ENCODE assay signal across 10 cellular contexts in the genomic region with DNA sequence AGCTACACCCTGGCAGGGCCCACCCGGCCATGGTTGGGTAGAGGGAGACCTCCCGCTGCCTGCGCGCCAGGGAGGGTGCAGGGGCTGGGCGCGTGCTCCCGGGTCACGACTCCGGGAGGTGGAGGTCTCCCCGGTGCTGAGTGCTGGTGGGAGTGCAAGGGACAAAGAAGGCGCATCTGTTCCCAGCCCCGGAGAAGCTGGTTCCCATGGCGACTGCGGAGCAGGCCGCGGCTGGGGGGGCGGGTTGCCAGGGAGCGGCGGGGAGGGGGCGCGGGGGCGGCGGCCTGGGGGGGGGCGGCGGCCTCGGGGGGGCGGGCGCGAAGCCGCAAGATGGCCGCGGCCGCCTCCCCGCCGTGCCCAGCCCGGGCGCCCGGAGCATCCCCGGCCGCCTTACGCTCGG. TPM values are rescaled to one million over a fixed set of nuclear protein-coding genes. Genes with fewer than 3 reads are reported as not detected.
A peak's percentile ranks its signal among the peaks of the same experiment; 100 is the strongest.
DNase-seq lines count a peak whose midpoint lies in the region; ATAC-seq, FAIRE-seq and TF ChIP-seq lines count a peak whose summit lies in the region.
"Had no signal": no experiment of that assay in that cellular context is flagged by ENCODE, and none has a peak within 500 bp of the region (broad histone marks: within the 10 kb centered on the region; RNA-seq: fewer than 3 reads in every experiment).

No MANE protein-coding gene starts in this region.

- H4K5ac ChIP-seq in H1 (ENCODE audit: insufficient read length, low read depth, low read length): no peak overlapping the region

- no peak overlapping the region for H2AK5ac ChIP-seq in H1 (ENCODE audit: low read depth, low read length)

- DNase-seq in DND-41 (no peak), NCI-H2171 treated with DMSO at 0.1 percent for 48 hours (lab: John Stamatoyannopoulos, UW) (peak; percentile 36), H1 (ENCODE audit: low read depth in 1 of 2, low spot score in 2 of 2) (peak in 1 of 2 experiments; percentile 61), ACHN (no peak), SHP77 (lab: John Stamatoyannopoulos, UW) (no peak)
- DNase-seq in activated effector memory CD4-positive, alpha-beta T cell treated with Interleukin-2 at 50 U/mL for 16 hours: no peak
- no peak for DNase-seq in activated CD8-positive, alpha-beta memory T cell treated with anti-CD3 and anti-CD28 coated beads, Interleukin-2, amount 50 U/mL, for 4 hours
- DNase-seq: activated T-cell treated with anti-CD3 and anti-CD28 coated beads for 4 hours, NCI-H774 had no signal

- no peak overlapping the region for H3K4ac ChIP-seq in H1 (replicated peaks; ENCODE audit: insufficient read length, low read depth, low read length)

- no peak for TF ChIP-seq CTCF in DND-41 (IDR thresholded peaks at IDR 0.05; ENCODE audit: borderline replicate concordance, extremely low read depth, low read length, poor library complexity, severe bottlenecking)
- no peak for TF ChIP-seq CTCF in H1 (IDR thresholded peaks at IDR 0.05; ENCODE audit: control extremely low read depth in 1 of 3, insufficient read depth in 1 of 3, low read depth in 1 of 3, low read length in 3 of 3)
- no peak for TF ChIP-seq CTCF in parathyroid adenoma (IDR thresholded peaks at IDR 0.05)

- no peak overlapping the region; the same call in 1 of the 2 replicates for H3K18ac ChIP-seq in H1 (ENCODE audit: extremely low read depth, low read length)

- no peak for TF ChIP-seq POLR2A in H1 (IDR thresholded peaks at IDR 0.05; ENCODE audit: control extremely low read depth in 1 of 2, low read depth in 2 of 2, low read length in 2 of 2)

- no peaks in the 10 kb centered on the region for H3K9me3 ChIP-seq in DND-41 (ENCODE audit: insufficient read depth, low read length, severe bottlenecking)
- no peaks in the 10 kb centered on the region for H3K9me3 ChIP-seq in H1 (ENCODE audit: insufficient read depth in 2 of 2, low read depth in 1 of 2, low read length in 1 of 2)
- H3K9me3 ChIP-seq in parathyroid adenoma (ENCODE audit: control insufficient read depth, low read length): no peaks in the 10 kb centered on the region

- H3K79me1 ChIP-seq in H1 (ENCODE audit: low read depth, low read length): 0 out of 2 replicates have a peak, but pooled peaks cover 3% of the 10 kb centered on the region

- no peak for TF ChIP-seq EP300 in H1 (IDR thresholded peaks at IDR 0.05; ENCODE audit: borderline replicate concordance in 1 of 2, low read depth in 2 of 2, low read length in 2 of 2)

- peak overlapping the region; percentile 51 for H4K8ac ChIP-seq in H1 (ENCODE audit: extremely low read depth, insufficient read depth, low read length)

- no peak overlapping the region for H2BK15ac ChIP-seq in H1 (ENCODE audit: low read length)

- TF ChIP-seq RAD21 in H1 (IDR thresholded peaks at IDR 0.05 in 1 of 2, conservative IDR thresholded peaks at IDR 0.05 in 1 of 2; ENCODE audit: low read depth in 2 of 2, low read length in 2 of 2): no peak

- H2BK20ac ChIP-seq in H1 (ENCODE audit: low read length): no peak overlapping the region

- H3K56ac ChIP-seq in H1 (replicated peaks; ENCODE audit: insufficient read length, low read depth, low read length): no peak overlapping the region

- H3K4me1 ChIP-seq in DND-41 (ENCODE audit: insufficient read depth, low read length) (peaks cover 37% of the 10 kb centered on the region), H1 (replicated peaks in 1 of 4; ENCODE audit: control insufficient read depth in 3 of 4, insufficient read depth in 4 of 4, low read length in 3 of 4) (peaks cover 0 to 11% (median 8%) of the 10 kb centered on the region in 4 experiments; a peak in 5 of 7 replicates), parathyroid adenoma (peaks cover 22% of the 10 kb centered on the region)

- H3K27me3 ChIP-seq in DND-41 (ENCODE audit: insufficient read depth, low read length, poor library complexity) (peaks cover 6% of the 10 kb centered on the region), H1 (replicated peaks in 1 of 4; ENCODE audit: control insufficient read depth in 3 of 4, extremely low read depth in 1 of 4, insufficient read depth in 3 of 4, low read length in 3 of 4) (no peaks in the 10 kb centered on the region), parathyroid adenoma (ENCODE audit: control insufficient read depth, insufficient read depth, low read length) (no peaks in the 10 kb centered on the region)

- H3K4me3 ChIP-seq in DND-41 (ENCODE audit: low read depth in 1 of 2, low read length in 2 of 2) (no peak overlapping the region), H1 (ENCODE audit: extremely low read depth in 1 of 4, insufficient read depth in 2 of 4, low read depth in 3 of 4, low read length in 4 of 4) (peak overlapping the region; percentile 67 to 75 (median 70)), parathyroid adenoma (ENCODE audit: low read depth, low read length) (no peak overlapping the region)

- H3K14ac ChIP-seq in H1 (ENCODE audit: insufficient read length): no peak overlapping the region

- no peak overlapping the region for H3K27ac ChIP-seq in DND-41 (ENCODE audit: low read length)
- no peak overlapping the region for H3K27ac ChIP-seq in H1 (ENCODE audit: low read depth, low read length)
- H3K27ac ChIP-seq in parathyroid adenoma: no peak overlapping the region

- H3K23ac ChIP-seq in H1 (ENCODE audit: insufficient read length): no peak overlapping the region

- ATAC-seq in DND-41 (ENCODE audit: insufficient read depth, low read depth): no peak

- CTCF ChIA-PET in H1 (lab: Charles Lee; ENCODE audit: partially characterized antibody): interaction anchor here (0.7 to 2.3 kb wide), 6 partner anchors 8 to 124 kb away, joined by 3 to 10 read pairs (median 4); no protein-coding TSS in a partner anchor

- H4K20me1 ChIP-seq in DND-41 (ENCODE audit: insufficient read depth, low read length): no peaks in the 10 kb centered on the region
- peaks cover 2 to 20% of the 10 kb centered on the region in 2 experiments for H4K20me1 ChIP-seq in H1 (replicated peaks in 1 of 2; ENCODE audit: control insufficient read depth in 1 of 2, insufficient read depth in 2 of 2, low read length in 2 of 2)

- H2BK5ac ChIP-seq in H1 (ENCODE audit: low read depth, low read length): no peak overlapping the region

- peaks cover 10% of the 10 kb centered on the region; the same call in 1 of the 2 replicates for H3K23me2 ChIP-seq in H1 (ENCODE audit: low read depth, low read length)

- no peak overlapping the region for H3K9ac ChIP-seq in DND-41 (ENCODE audit: low read depth, low read length)
- H3K9ac ChIP-seq in H1 (replicated peaks in 1 of 4; ENCODE audit: extremely low read depth in 1 of 4, low read depth in 3 of 4, low read length in 3 of 4): peak overlapping the region in 1 of 4 experiments; percentile 63; a peak in 1 of 7 replicates
- H3K9ac ChIP-seq in parathyroid adenoma: no peak overlapping the region

- WGBS in H1 (ENCODE audit: extremely low coverage in 1 of 2, insufficient coverage in 1 of 2, insufficient read length in 1 of 2, insufficient replicate concordance in 2 of 2, low coverage in 1 of 2, low lambda C conversion rate in 2 of 2, missing lambda C conversion rate in 1 of 2), 2 experiments: 40% methylated on average over 16 of the region's 42 CpGs; no CpG with 5 or more reads in 1 of the 2 experiments

- no peak for FAIRE-seq in H1 (lab: Jason Lieb, UNC)

- H3K4me2 ChIP-seq in DND-41 (ENCODE audit: insufficient read depth, low read length) (peak overlapping the region; percentile 77), H1 (ENCODE audit: insufficient read depth in 1 of 2, low read depth in 2 of 2, low read length in 2 of 2) (peak overlapping the region; percentile 56 to 82), parathyroid adenoma (ENCODE audit: low read length) (peak overlapping the region; percentile 69)

- no peak overlapping the region for H2BK120ac ChIP-seq in H1 (replicated peaks; ENCODE audit: low read depth, low read length)

- no peak overlapping the region for H2AFZ ChIP-seq in DND-41 (ENCODE audit: low read depth, low read length)
- no peak overlapping the region for H2AFZ ChIP-seq in H1 (ENCODE audit: low read length)
- H2AFZ ChIP-seq in parathyroid adenoma: peak overlapping the region; percentile 71

- in situ Hi-C loops in ACHN (cut with HindIII; ENCODE audit: low pct_ligation_motif_present, low pct_unique_long_range_greater_than_20kb, low sequenced_read_pairs): no loop called here

- H3K79me2 ChIP-seq in DND-41 (ENCODE audit: insufficient read depth, low read length) (peaks cover 5% of the 10 kb centered on the region), H1 (ENCODE audit: control insufficient read depth in 1 of 2, insufficient read depth in 2 of 2, low read length in 2 of 2) (no peaks in the 10 kb centered on the region; a peak in 1 of 4 replicates), parathyroid adenoma (no peaks in the 10 kb centered on the region)

- POLR2A ChIA-PET in H1 (lab: Charles Lee; ENCODE audit: partially characterized antibody): interaction anchor here (0.8 to 1.8 kb wide), 8 partner anchors 13 to 151 kb away, joined by 3 to 8 read pairs (median 4); no protein-coding TSS in a partner anchor

- no peak overlapping the region for H4K91ac ChIP-seq in H1 (replicated peaks; ENCODE audit: insufficient read length, low read length)

- H2BK12ac ChIP-seq in H1 (ENCODE audit: low read depth, low read length): no peak overlapping the region

- H3K36me3 ChIP-seq in DND-41 (ENCODE audit: insufficient read depth, low read length) (no peaks in the 10 kb centered on the region), H1 (ENCODE audit: control insufficient read depth in 2 of 4, insufficient read depth in 4 of 4, low read length in 3 of 4) (peaks cover 4 to 30% (median 7%) of the 10 kb centered on the region in 4 experiments; a peak in 5 of 8 replicates), parathyroid adenoma (ENCODE audit: control insufficient read depth, insufficient read depth, low read length) (no peaks in the 10 kb centered on the region)

RNA-seq across cellular contexts. Expression of gene CBARP, which starts 1.2 kb away (rescaled TPM):
- total RNA-seq in H1 (2021; fragmentation: NEBNext Ultra II Directional; extraction: Animal tissue kit (Norgen Biotek cat#: 25700)): 14.7 and 18.0 TPM in 2 replicates
- 4.9 and 11.6 TPM in 2 replicates for polyA plus RNA-seq in H1 (2011; rRNA removed)
- 7.4 TPM for polyA plus RNA-seq in H1 (2011; cell fraction: cytosol; rRNA removed)
- 39.9 TPM for polyA plus RNA-seq in H1 (2011; cell fraction: nucleus; rRNA removed)
- polyA plus RNA-seq in H1 (2012, experiment 1 of 2): 4.2 to 12.2 TPM (median 10.1 TPM) in 4 replicates
- polyA plus RNA-seq in H1 (2012, experiment 2 of 2): 3.2 TPM
- polyA plus RNA-seq in H1 (2013, experiment 1 of 2): 11.0 TPM
- 9.9 TPM for polyA plus RNA-seq in H1 (2013, experiment 2 of 2)
- 2.0 and 2.2 TPM in 2 replicates for polyA minus RNA-seq in H1 (2011; rRNA and poly(A)+ RNA removed)
- 8.2 TPM for polyA minus RNA-seq in H1 (2011; cell fraction: cytosol; rRNA and poly(A)+ RNA removed)
- 11.6 TPM for polyA minus RNA-seq in H1 (2011; cell fraction: nucleus; rRNA and poly(A)+ RNA removed)

RNA-seq across cellular contexts. Expression of gene ATP5F1D, which starts 5.0 kb away (rescaled TPM):
- 174 and 182 TPM in 2 replicates for total RNA-seq in H1 (2021; fragmentation: NEBNext Ultra II Directional; extraction: Animal tissue kit (Norgen Biotek cat#: 25700))
- polyA plus RNA-seq in H1 (2011; rRNA removed): 249 and 338 TPM in 2 replicates
- polyA plus RNA-seq in H1 (2011; cell fraction: cytosol; rRNA removed): 142 TPM
- polyA plus RNA-seq in H1 (2011; cell fraction: nucleus; rRNA removed): 120 TPM
- 87.3 to 189 TPM (median 180 TPM) in 4 replicates for polyA plus RNA-seq in H1 (2012, experiment 1 of 2)
- polyA plus RNA-seq in H1 (2012, experiment 2 of 2): 328 TPM
- polyA plus RNA-seq in H1 (2013, experiment 1 of 2): 148 TPM
- polyA plus RNA-seq in H1 (2013, experiment 2 of 2): 145 TPM
- polyA minus RNA-seq in H1 (2011; rRNA and poly(A)+ RNA removed): 13.4 and 18.6 TPM in 2 replicates
- polyA minus RNA-seq in H1 (2011; cell fraction: cytosol; rRNA and poly(A)+ RNA removed): 118 TPM
- 40.2 TPM for polyA minus RNA-seq in H1 (2011; cell fraction: nucleus; rRNA and poly(A)+ RNA removed)

RNA-seq across cellular contexts. Expression of gene MIDN, which starts 11.8 kb away (rescaled TPM):
- total RNA-seq in H1 (2021; fragmentation: NEBNext Ultra II Directional; extraction: Animal tissue kit (Norgen Biotek cat#: 25700)): 159 and 166 TPM in 2 replicates
- polyA plus RNA-seq in H1 (2011; rRNA removed): 39.8 and 86.0 TPM in 2 replicates
- polyA plus RNA-seq in H1 (2011; cell fraction: cytosol; rRNA removed): 38.5 TPM
- 85.2 TPM for polyA plus RNA-seq in H1 (2011; cell fraction: nucleus; rRNA removed)
- polyA plus RNA-seq in H1 (2012, experiment 1 of 2): 58.2 to 110 TPM (median 92.2 TPM) in 4 replicates
- polyA plus RNA-seq in H1 (2012, experiment 2 of 2): 90.5 TPM
- polyA plus RNA-seq in H1 (2013, experiment 1 of 2): 95.6 TPM
- polyA plus RNA-seq in H1 (2013, experiment 2 of 2): 90.3 TPM
- 10.3 and 14.3 TPM in 2 replicates for polyA minus RNA-seq in H1 (2011; rRNA and poly(A)+ RNA removed)
- 86.0 TPM for polyA minus RNA-seq in H1 (2011; cell fraction: cytosol; rRNA and poly(A)+ RNA removed)
- polyA minus RNA-seq in H1 (2011; cell fraction: nucleus; rRNA and poly(A)+ RNA removed): 55.2 TPM

RNA-seq across cellular contexts. Expression of gene STK11, which starts 31.0 kb away (rescaled TPM):
- total RNA-seq in H1 (2021; fragmentation: NEBNext Ultra II Directional; extraction: Animal tissue kit (Norgen Biotek cat#: 25700)): 70.7 and 75.2 TPM in 2 replicates
- 45.3 and 71.0 TPM in 2 replicates for polyA plus RNA-seq in H1 (2011; rRNA removed)
- polyA plus RNA-seq in H1 (2011; cell fraction: cytosol; rRNA removed): 71.1 TPM
- polyA plus RNA-seq in H1 (2011; cell fraction: nucleus; rRNA removed): 143 TPM
- 58.3 to 76.3 TPM (median 64.8 TPM) in 4 replicates for polyA plus RNA-seq in H1 (2012, experiment 1 of 2)
- polyA plus RNA-seq in H1 (2012, experiment 2 of 2): 55.4 TPM
- polyA plus RNA-seq in H1 (2013, experiment 1 of 2): 44.0 TPM
- polyA plus RNA-seq in H1 (2013, experiment 2 of 2): 41.8 TPM
- polyA minus RNA-seq in H1 (2011; rRNA and poly(A)+ RNA removed): 22.4 and 26.9 TPM in 2 replicates
- polyA minus RNA-seq in H1 (2011; cell fraction: cytosol; rRNA and poly(A)+ RNA removed): 44.5 TPM
- polyA minus RNA-seq in H1 (2011; cell fraction: nucleus; rRNA and poly(A)+ RNA removed): 46.0 TPM

RNA-seq across cellular contexts. Expression of gene CIRBP, which starts 32.6 kb away (rescaled TPM):
- total RNA-seq in H1 (2021; fragmentation: NEBNext Ultra II Directional; extraction: Animal tissue kit (Norgen Biotek cat#: 25700)): 175 TPM in 2 replicates
- polyA plus RNA-seq in H1 (2011; rRNA removed): 199 and 331 TPM in 2 replicates
- 472 TPM for polyA plus RNA-seq in H1 (2011; cell fraction: cytosol; rRNA removed)
- 581 TPM for polyA plus RNA-seq in H1 (2011; cell fraction: nucleus; rRNA removed)
- polyA plus RNA-seq in H1 (2012, experiment 1 of 2): 213 to 357 TPM (median 316 TPM) in 4 replicates
- 95.1 TPM for polyA plus RNA-seq in H1 (2012, experiment 2 of 2)
- 151 TPM for polyA plus RNA-seq in H1 (2013, experiment 1 of 2)
- polyA plus RNA-seq in H1 (2013, experiment 2 of 2): 135 TPM
- polyA minus RNA-seq in H1 (2011; rRNA and poly(A)+ RNA removed): 44.5 and 56.0 TPM in 2 replicates
- 77.4 TPM for polyA minus RNA-seq in H1 (2011; cell fraction: cytosol; rRNA and poly(A)+ RNA removed)
- 99.9 TPM for polyA minus RNA-seq in H1 (2011; cell fraction: nucleus; rRNA and poly(A)+ RNA removed)

Comparison
In these comparisons a context has a peak if more than half of its experiments do, and no peak if none do; other contexts are left out.
1. H3K4me3 ChIP-seq: peak in H1 (4 of 4); none in DND-41 (0 of 2) and parathyroid adenoma (single experiment).
2. Peak in every context shown above with its lines, with median percentiles within 50 percentile points of each other: H3K4me2 ChIP-seq.